Comparison of ENCODE assay signal across 9 cellular contexts in genomic region chr7:6691609-6692106, GRCh38. TPM values are rescaled to one million over a fixed set of nuclear protein-coding genes. Genes with fewer than 3 reads are reported as not detected.
DNase-seq lines count a peak whose midpoint lies in the region; ATAC-seq and TF ChIP-seq lines count a peak whose summit lies in the region.
"Had no signal": no experiment of that assay in that cellular context is flagged by ENCODE, and none has a peak within 500 bp of the region (broad histone marks: within the 10 kb centered on the region; RNA-seq: fewer than 3 reads in every experiment).

No MANE protein-coding gene starts in this region.

- H3K36me3 ChIP-seq in SK-N-MC (ENCODE audit: insufficient read depth, low read length) (peaks cover 100% of the 10 kb centered on the region), smooth muscle cell (ENCODE audit: low read depth) (peaks cover 100% of the 10 kb centered on the region)

- POLR2A ChIA-PET in activated CD4-positive, alpha-beta T cell treated with anti-CD3 and anti-CD28 coated beads for 36 hours (lab: Charles Lee): no interaction called here

- H3K27me3 ChIP-seq in smooth muscle cell (ENCODE audit: low read depth): no peaks in the 10 kb centered on the region
- H3K27me3 ChIP-seq: testis had no signal

- H3K4me3 Mint-ChIP-seq in activated CD4-positive, alpha-beta T cell treated with anti-CD3 and anti-CD28 coated beads for 36 hours: no peak overlapping the region

- no peak overlapping the region for H3K27ac ChIP-seq in SK-N-MC
- no peak overlapping the region for H3K27ac ChIP-seq in smooth muscle cell (ENCODE audit: low read depth)
- H3K27ac ChIP-seq: testis had no signal

- CTCF ChIA-PET in activated CD4-positive, alpha-beta T cell treated with anti-CD3 and anti-CD28 coated beads for 36 hours (lab: Charles Lee): no interaction called here

- H3K4me1 Mint-ChIP-seq in activated CD4-positive, alpha-beta T cell treated with anti-CD3 and anti-CD28 coated beads for 36 hours: no peaks in the 10 kb centered on the region

- H3K79me2 ChIP-seq in smooth muscle cell (ENCODE audit: low read depth): peaks cover 11% of the 10 kb centered on the region

- H3K27me3 Mint-ChIP-seq in activated CD4-positive, alpha-beta T cell treated with anti-CD3 and anti-CD28 coated beads for 36 hours: no peaks in the 10 kb centered on the region

- peak; percentile 30 for ATAC-seq in activated CD4-positive, alpha-beta T cell treated with anti-CD3 and anti-CD28 coated beads for 36 hours
- no peak for ATAC-seq in HG03521 (IDR thresholded peaks at IDR 0.05; ENCODE audit: unreplicated experiment)

- H3K4me1 ChIP-seq in smooth muscle cell (ENCODE audit: low read depth): no peaks in the 10 kb centered on the region
- H3K4me1 ChIP-seq: testis had no signal

- WGBS in smooth muscle cell (ENCODE audit: low lambda C conversion rate): 99% methylated on average over 5 of the region's 5 CpGs

- no peak overlapping the region for H2AFZ ChIP-seq in smooth muscle cell (ENCODE audit: low read depth)

- intact Hi-C loops in activated CD4-positive, alpha-beta T cell treated with anti-CD3 and anti-CD28 coated beads for 36 hours (cut with DNase I, micrococcal nuclease): no loop called here

- H3K9ac ChIP-seq in SK-N-MC (ENCODE audit: insufficient read length) (no peak overlapping the region), smooth muscle cell (ENCODE audit: low read depth) (no peak overlapping the region)

- peaks cover 51% of the 10 kb centered on the region for H3K9me3 Mint-ChIP-seq in activated CD4-positive, alpha-beta T cell treated with anti-CD3 and anti-CD28 coated beads for 36 hours (ENCODE audit: low read depth)

- H3K36me3 Mint-ChIP-seq in activated CD4-positive, alpha-beta T cell treated with anti-CD3 and anti-CD28 coated beads for 36 hours (ENCODE audit: low read depth): peaks cover 29% of the 10 kb centered on the region

- peak overlapping the region; percentile 37; the same call in 1 of the 2 replicates for H3K4me3 ChIP-seq in SK-N-MC
- H3K4me3 ChIP-seq in smooth muscle cell: peak overlapping the region; percentile 19
- H3K4me3 ChIP-seq: testis had no signal

- H3F3A ChIP-seq in smooth muscle cell (ENCODE audit: low read depth): peaks cover 22% of the 10 kb centered on the region

- H3K9me3 ChIP-seq in SK-N-MC (ENCODE audit: low read depth, low read length) (peaks cover 73% of the 10 kb centered on the region), smooth muscle cell (replicated peaks; ENCODE audit: low read depth) (peaks cover 100% of the 10 kb centered on the region)

- DNase-seq in activated CD4-positive, alpha-beta T cell treated with anti-CD3 and anti-CD28 coated beads for 36 hours: no peak
- no peak for DNase-seq in activated CD4-positive, alpha-beta T cell treated with anti-CD3 and anti-CD28 coated beads for 48 hours
- DNase-seq in SK-N-MC (ENCODE audit: low read depth, low spot score) (no peak), fibroblast of peridontal ligament (ENCODE audit: extremely low read depth) (peak; percentile 19), smooth muscle cell (lab: John Stamatoyannopoulos, UW; ENCODE audit: unreplicated experiment) (no peak), NCI-H226 (no peak), amygdala (lab: John Stamatoyannopoulos, UW) (no peak)
- DNase-seq: testis had no signal

- no peak overlapping the region for H3K4me2 ChIP-seq in smooth muscle cell

- H4K20me1 ChIP-seq in smooth muscle cell (ENCODE audit: low read depth): no peaks in the 10 kb centered on the region

- peak overlapping the region; percentile 51 for H3K27ac Mint-ChIP-seq in activated CD4-positive, alpha-beta T cell treated with anti-CD3 and anti-CD28 coated beads for 36 hours

- TF ChIP-seq CTCF in smooth muscle cell (IDR thresholded peaks at IDR 0.05; ENCODE audit: borderline replicate concordance, insufficient read depth, poor library complexity, severe bottlenecking): no peak

RNA-seq across cellular contexts. Expression of gene ZNF12, which starts 15.1 kb away (rescaled TPM):
- 10 to 100 TPM; 22.4 to 23.2 TPM for total RNA-seq in activated CD4-positive, alpha-beta T cell treated with anti-CD3 and anti-CD28 coated beads for 36 hours
- 13.9 and 16.7 TPM in 2 replicates for total RNA-seq in smooth muscle cell
- 8.7 and 13.0 TPM in 2 replicates for polyA plus RNA-seq in smooth muscle cell

RNA-seq across cellular contexts. Expression of gene ZNF316, which starts 54.5 kb away (rescaled TPM):
- 10 to 100 TPM; 15.7 to 20.8 TPM for total RNA-seq in activated CD4-positive, alpha-beta T cell treated with anti-CD3 and anti-CD28 coated beads for 36 hours
- 6.6 and 8.7 TPM in 2 replicates for total RNA-seq in smooth muscle cell
- 8.3 and 15.9 TPM in 2 replicates for polyA plus RNA-seq in smooth muscle cell
